11 cellular contexts compared by ENCODE assay signal in genomic region chr2:192749606-192750200, GRCh38.
DNase-seq lines count a peak whose midpoint lies in the region; ATAC-seq and TF ChIP-seq lines count a peak whose summit lies in the region.
"Had no signal": no experiment of that assay in that cellular context is flagged by ENCODE, and none has a peak within 500 bp of the region (broad histone marks: within the 10 kb centered on the region; RNA-seq: fewer than 3 reads in every experiment).

No MANE protein-coding gene starts in this region.

- DNase-seq in NCI-H146 treated with DMSO at 0.1 percent for 48 hours (lab: John Stamatoyannopoulos, UW; ENCODE audit: unreplicated experiment), result peak; percentile 11
- DNase-seq in NCI-H146 (lab: John Stamatoyannopoulos, UW), result no peak
- DNase-seq in NCI-H446 treated with DMSO at 0.1 percent for 48 hours (lab: John Stamatoyannopoulos, UW), result peak; percentile 3
- no peak for DNase-seq in brain microvascular endothelial cell
- DNase-seq in renal cortical epithelial cell (ENCODE audit: low read depth), result peak; percentile 14
- DNase-seq in COLO668 (lab: John Stamatoyannopoulos, UW; ENCODE audit: unreplicated experiment), result no peak
- DNase-seq in mucosa of gallbladder (ENCODE audit: low spot score), result no peak
- DNase-seq: naive thymus-derived CD8-positive, alpha-beta T cell had no signal

- H3K36me3 ChIP-seq in brain microvascular endothelial cell (replicated peaks), result no peaks in the 10 kb centered on the region
- H3K36me3 ChIP-seq: esophagus muscularis mucosa, SJCRH30 had no signal

- no peaks in the 10 kb centered on the region for H3K27me3 ChIP-seq in brain microvascular endothelial cell (replicated peaks)
- H3K27me3 ChIP-seq: esophagus muscularis mucosa had no signal

- no peak for ATAC-seq in HG03196 (IDR thresholded peaks at IDR 0.05; ENCODE audit: unreplicated experiment)
- ATAC-seq: naive thymus-derived CD8-positive, alpha-beta T cell had no signal

- no peak overlapping the region for H3K27ac ChIP-seq in brain microvascular endothelial cell
- H3K27ac ChIP-seq: esophagus muscularis mucosa, SJCRH30 had no signal

- no peak overlapping the region for H3K4me3 ChIP-seq in brain microvascular endothelial cell (ENCODE audit: low read depth, low read length)
- H3K4me3 ChIP-seq: esophagus muscularis mucosa, SJCRH30 had no signal

- peak; percentile 38 for TF ChIP-seq CTCF in brain microvascular endothelial cell (IDR thresholded peaks at IDR 0.05; ENCODE audit: low read depth, low read length, missing control alignments)

- in situ Hi-C loops in brain microvascular endothelial cell (cut with HindIII; ENCODE audit: low pct_ligation_motif_present, low sequenced_read_pairs), result no loop called here

Comparison
In these comparisons a context has a peak if more than half of its experiments do, and no peak if none do; other contexts are left out.
1. DNase-seq: peak in NCI-H146 treated with DMSO at 0.1 percent for 48 hours (single experiment), NCI-H446 treated with DMSO at 0.1 percent for 48 hours (single experiment) and renal cortical epithelial cell (single experiment); none in NCI-H146 (single experiment), brain microvascular endothelial cell (single experiment), COLO668 (single experiment) and mucosa of gallbladder (single experiment).